15 cellular contexts compared by ENCODE assay signal in the genomic region with DNA sequence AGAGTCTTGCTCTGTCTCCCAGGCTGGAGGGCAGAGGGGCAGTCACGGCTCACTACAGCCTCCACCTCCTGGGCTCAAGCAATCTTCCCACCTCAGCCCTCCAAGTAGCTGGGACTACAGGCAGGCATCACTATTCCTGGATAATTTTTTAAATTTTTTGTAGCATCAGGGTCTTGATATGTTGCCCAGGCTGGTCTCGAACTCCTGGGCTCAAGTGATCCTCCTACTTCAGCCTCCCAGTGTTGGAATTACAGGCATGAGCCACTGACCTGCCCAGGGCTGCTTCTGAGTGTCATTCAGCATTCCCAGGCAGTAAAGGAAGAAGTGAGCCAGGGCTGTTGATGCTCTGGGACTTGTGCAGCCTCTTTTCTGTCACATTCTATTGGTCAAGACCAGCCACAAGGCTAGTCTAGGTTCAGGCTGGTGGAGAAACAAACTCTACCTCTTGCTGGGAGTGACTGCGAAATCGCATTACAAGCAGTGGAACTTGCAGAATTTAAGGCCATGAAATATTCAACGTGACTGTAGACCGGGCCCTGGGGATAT. TPM values are rescaled to one million over a fixed set of nuclear protein-coding genes. Genes with fewer than 3 reads are reported as not detected.
DNase-seq lines count a peak whose midpoint lies in the region; ATAC-seq and TF ChIP-seq lines count a peak whose summit lies in the region.
"Had no signal": no experiment of that assay in that cellular context is flagged by ENCODE, and none has a peak within 500 bp of the region (broad histone marks: within the 10 kb centered on the region; RNA-seq: fewer than 3 reads in every experiment).

No MANE protein-coding gene starts in this region.

- no peaks in the 10 kb centered on the region for H3K9me3 Mint-ChIP-seq in T-helper 2 cell treated with Interferon-gamma antibody and Interleukin-4, amounts not matched to agents 5 μg/mL and 100 μg/mL, for 36 hours
- H3K9me3 Mint-ChIP-seq in immature natural killer cell = no peaks in the 10 kb centered on the region
- no peaks in the 10 kb centered on the region for H3K9me3 Mint-ChIP-seq in neural progenitor cell

- no peak for DNase-seq in T-helper 2 cell treated with Interferon-gamma antibody and Interleukin-4, amounts not matched to agents 5 μg/mL and 100 μg/mL, for 36 hours (ENCODE audit: low spot score)
- DNase-seq in T-helper 2 cell = no peak
- DNase-seq in OCI-LY7 (ENCODE audit: low spot score) = no peak
- no peak for DNase-seq in immature natural killer cell
- DNase-seq in neural progenitor cell (ENCODE audit: low spot score) = no peak
- no peak for DNase-seq in transverse colon
- no peak for DNase-seq in brain microvascular endothelial cell
- DNase-seq: 8988T; activated CD4-positive, alpha-beta T cell treated with anti-CD3 and anti-CD28 coated beads, Interleukin-2, amount 50 U/mL, for 1 hour; KBM-7; NCI-H2171 treated with DMSO at 0.1 percent for 48 hours; NCI-H526; spleen had no signal

- H3K4me2 ChIP-seq in OCI-LY7 (ENCODE audit: low read length) (peak overlapping the region; percentile 96; the same call in 1 of the 2 replicates), neural progenitor cell (no peak overlapping the region)

- H4K20me1 ChIP-seq in OCI-LY7 (ENCODE audit: insufficient read depth, low read length) = peaks cover 6% of the 10 kb centered on the region; the same call in 1 of the 2 replicates
- H4K20me1 ChIP-seq in neural progenitor cell (ENCODE audit: low read depth) = no peaks in the 10 kb centered on the region

- POLR2A ChIA-PET in OCI-LY7 (lab: Charles Lee) = no interaction called here

- H2AFZ ChIP-seq in OCI-LY7 (ENCODE audit: low read length) (no peak overlapping the region), neural progenitor cell (replicated peaks) (no peak overlapping the region)

- H3K27ac Mint-ChIP-seq in T-helper 2 cell treated with Interferon-gamma antibody and Interleukin-4, amounts not matched to agents 5 μg/mL and 100 μg/mL, for 36 hours = no peak overlapping the region
- peak overlapping the region in 3 of 6 donors; percentile 30 to 49 (median 34) for H3K27ac Mint-ChIP-seq in immature natural killer cell
- no peak overlapping the region for H3K27ac Mint-ChIP-seq in neural progenitor cell

- peaks cover 7% of the 10 kb centered on the region for H3F3A ChIP-seq in neural progenitor cell (ENCODE audit: low read depth)

- peaks cover 25% of the 10 kb centered on the region for H3K79me2 ChIP-seq in OCI-LY7 (ENCODE audit: insufficient read depth, low read depth, low read length)
- H3K79me2 ChIP-seq in neural progenitor cell (ENCODE audit: low read depth) = peaks cover 25% of the 10 kb centered on the region

- intact Hi-C loops in OCI-LY7 (cut with micrococcal nuclease; ENCODE audit: unreplicated experiment) = no loop called here
- intact Hi-C loops in transverse colon (cut with DNase I; ENCODE audit: low total_unique reads) = no loop called here

- H3K9ac ChIP-seq in neural progenitor cell = no peak overlapping the region

- TF ChIP-seq CTCF in OCI-LY7 (conservative IDR thresholded peaks at IDR 0.05; ENCODE audit: low read length) (no peak), neural progenitor cell (IDR thresholded peaks at IDR 0.05) (no peak), transverse colon (IDR thresholded peaks at IDR 0.05) (no peak), brain microvascular endothelial cell (IDR thresholded peaks at IDR 0.05; ENCODE audit: low read depth, low read length, missing control alignments) (no peak)

- H3K36me3 ChIP-seq in OCI-LY7 (ENCODE audit: insufficient read depth, low read length) (no peaks in the 10 kb centered on the region), neural progenitor cell (no peaks in the 10 kb centered on the region), transverse colon (no peaks in the 10 kb centered on the region), brain microvascular endothelial cell (replicated peaks) (no peaks in the 10 kb centered on the region)
- H3K36me3 ChIP-seq: colonic mucosa, spleen had no signal

- CTCF ChIA-PET in OCI-LY7 (lab: Charles Lee; ENCODE audit: unreplicated experiment) = no interaction called here

- H3K9me2 ChIP-seq in OCI-LY7 (ENCODE audit: insufficient read depth, low read length) = no peaks in the 10 kb centered on the region

- BruUV-seq in OCI-LY7 (replicated peaks; lab: Mats Ljungman, UMichigan) = no TSS peak

- no peaks in the 10 kb centered on the region for H3K27me3 ChIP-seq in neural progenitor cell
- no peaks in the 10 kb centered on the region for H3K27me3 ChIP-seq in transverse colon
- H3K27me3 ChIP-seq in brain microvascular endothelial cell (replicated peaks) = no peaks in the 10 kb centered on the region
- H3K27me3 ChIP-seq: colonic mucosa, spleen had no signal

- H3K9me3 ChIP-seq in OCI-LY7 (ENCODE audit: low read length) (no peaks in the 10 kb centered on the region), neural progenitor cell (ENCODE audit: low read depth) (no peaks in the 10 kb centered on the region), transverse colon (no peaks in the 10 kb centered on the region)
- H3K9me3 ChIP-seq: colonic mucosa, spleen had no signal

- peaks cover 25% of the 10 kb centered on the region for H3K4me1 Mint-ChIP-seq in T-helper 2 cell treated with Interferon-gamma antibody and Interleukin-4, amounts not matched to agents 5 μg/mL and 100 μg/mL, for 36 hours (ENCODE audit: low read depth)
- H3K4me1 Mint-ChIP-seq in immature natural killer cell (peaks cover 33 to 39% of the 10 kb centered on the region in 2 donors), neural progenitor cell (peaks cover 30% of the 10 kb centered on the region)

- H3K27me3 Mint-ChIP-seq in T-helper 2 cell treated with Interferon-gamma antibody and Interleukin-4, amounts not matched to agents 5 μg/mL and 100 μg/mL, for 36 hours (ENCODE audit: low read depth) = no peaks in the 10 kb centered on the region
- H3K27me3 Mint-ChIP-seq in immature natural killer cell (ENCODE audit: low read depth in 3 of 3) = peaks cover 2 to 9% (median 6%) of the 10 kb centered on the region in 3 donors
- no peaks in the 10 kb centered on the region for H3K27me3 Mint-ChIP-seq in neural progenitor cell (ENCODE audit: insufficient read depth, low read depth)

- 60 to 92% methylated on average over 3 to 6 of the region's 6 CpGs for WGBS in transverse colon (ENCODE audit: low coverage in 1 of 2), 2 donors

- H3K36me3 Mint-ChIP-seq in T-helper 2 cell treated with Interferon-gamma antibody and Interleukin-4, amounts not matched to agents 5 μg/mL and 100 μg/mL, for 36 hours (ENCODE audit: low read depth) = no peaks in the 10 kb centered on the region
- H3K36me3 Mint-ChIP-seq in immature natural killer cell = no peaks in the 10 kb centered on the region
- no peaks in the 10 kb centered on the region for H3K36me3 Mint-ChIP-seq in neural progenitor cell

- H3K27ac ChIP-seq in OCI-LY7 (ENCODE audit: low read depth, low read length, poor library complexity, severe bottlenecking) = no peak overlapping the region
- H3K27ac ChIP-seq in neural progenitor cell = no peak overlapping the region
- H3K27ac ChIP-seq in transverse colon = peak overlapping the region in 2 of 4 donors; percentile 96 to 99
- no peak overlapping the region for H3K27ac ChIP-seq in brain microvascular endothelial cell

- H3K4me1 ChIP-seq in OCI-LY7 (ENCODE audit: insufficient read depth, low read length, poor library complexity, severe bottlenecking) (peaks cover 29% of the 10 kb centered on the region), neural progenitor cell (peaks cover 9% of the 10 kb centered on the region), transverse colon (peaks cover 7 to 40% (median 29%) of the 10 kb centered on the region in 4 donors)

- TF ChIP-seq EP300 in transverse colon (IDR thresholded peaks at IDR 0.05; ENCODE audit: low read depth) = no peak

- H3K4me3 ChIP-seq in OCI-LY7 (ENCODE audit: low read depth, low read length, poor library complexity, severe bottlenecking) (no peak overlapping the region), neural progenitor cell (no peak overlapping the region), transverse colon (no peak overlapping the region), brain microvascular endothelial cell (ENCODE audit: low read depth, low read length) (no peak overlapping the region)
- H3K4me3 ChIP-seq: colonic mucosa had no signal

- ATAC-seq in HG02973 (IDR thresholded peaks at IDR 0.05; ENCODE audit: unreplicated experiment) = no peak

- H3K4me3 Mint-ChIP-seq in T-helper 2 cell treated with Interferon-gamma antibody and Interleukin-4, amounts not matched to agents 5 μg/mL and 100 μg/mL, for 36 hours = peak overlapping the region; percentile 90
- H3K4me3 Mint-ChIP-seq in immature natural killer cell (peak overlapping the region in 4 of 5 donors; percentile 17 to 59 (median 24)), neural progenitor cell (peak overlapping the region; percentile 36)

- in situ Hi-C loops in transverse colon (cut with MboI; ENCODE audit: low pct_ligation_motif_present in 1 of 4, low pct_unique_long_range_greater_than_20kb in 1 of 4, low sequenced_read_pairs in 3 of 4) = no loop called here
- in situ Hi-C loops in brain microvascular endothelial cell (cut with HindIII; ENCODE audit: low pct_ligation_motif_present, low sequenced_read_pairs) = loop anchor here (25.0 kb wide), 1 partner anchor 257 kb away; no protein-coding TSS in a partner anchor

- no peak for TF ChIP-seq POLR2A in transverse colon (IDR thresholded peaks at IDR 0.05)

RNA-seq across cellular contexts. Expression of gene ARFGEF2, which starts 2.1 kb away (rescaled TPM):
- 18.4 and 23.4 TPM in 2 replicates for total RNA-seq in OCI-LY7 (2014; rRNA removed; shearing (Covaris generic))
- total RNA-seq in OCI-LY7 (2022) (40.3 and 42.1 TPM in 2 replicates), neural progenitor cell (ENCODE audit: low replicate concordance) (13.9 and 16.6 TPM in 2 replicates), transverse colon (10 to 100 TPM; 52.5 to 69.5 (median 68.5) TPM)
- 10 to 100 TPM in 1 of 3 donors, 1 to 10 TPM in 2; 4.3 to 11.9 (median 5.7) TPM for polyA plus RNA-seq in immature natural killer cell

Comparison
In these comparisons a context has a peak if more than half of its experiments do, and no peak if none do; other contexts are left out.
1. H3K4me3 Mint-ChIP-seq: peak in every context shown above with its lines; median percentile 90 in T-helper 2 cell treated with Interferon-gamma antibody and Interleukin-4, amounts not matched to agents 5 μg/mL and 100 μg/mL, for 36 hours; 36 in neural progenitor cell; 24 in immature natural killer cell.